23 cellular contexts compared by ENCODE assay signal in the genomic region with DNA sequence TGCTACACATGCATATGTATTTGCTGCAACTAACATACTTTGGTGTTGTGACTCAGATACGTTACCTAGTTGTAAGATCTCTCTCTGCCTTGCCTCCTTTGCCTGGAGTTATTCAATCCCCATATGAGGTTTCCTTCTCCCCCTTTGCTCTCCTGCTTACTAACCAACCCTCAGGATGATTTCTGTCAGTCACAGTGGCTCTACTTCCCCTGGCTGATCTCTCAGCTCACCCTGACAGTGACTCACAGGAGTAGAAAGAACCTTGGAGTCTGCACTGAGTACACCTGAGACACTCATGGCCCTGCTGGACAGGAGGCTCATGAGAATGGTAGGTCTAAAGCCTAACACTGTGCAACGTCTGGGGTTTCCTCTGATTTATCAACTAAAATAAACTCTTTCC.
DNase-seq lines count a peak whose midpoint lies in the region; ATAC-seq and TF ChIP-seq lines count a peak whose summit lies in the region.
"Had no signal": no experiment of that assay in that cellular context is flagged by ENCODE, and none has a peak within 500 bp of the region (broad histone marks: within the 10 kb centered on the region; RNA-seq: fewer than 3 reads in every experiment).

No MANE protein-coding gene starts in this region.

- no peak for TF ChIP-seq EP300 in gastroesophageal sphincter (IDR thresholded peaks at IDR 0.05)

- no peaks in the 10 kb centered on the region for H3K4me1 ChIP-seq in gastroesophageal sphincter
- H3K4me1 ChIP-seq: left ventricle myocardium inferior, neural progenitor cell, stomach, transverse colon had no signal

- no peaks in the 10 kb centered on the region for H3K9me3 ChIP-seq in MG63
- peaks cover 0 to 10% (median 0%) of the 10 kb centered on the region in 3 donors for H3K9me3 ChIP-seq in gastroesophageal sphincter
- H3K9me3 ChIP-seq: esophagus squamous epithelium, transverse colon had no signal

- DNase-seq in ELR (ENCODE audit: low read depth) (peak; percentile 66), MG63 (peak; percentile 8), amniotic epithelial cell (ENCODE audit: low read depth) (peak; percentile 8), kidney tubule cell (ENCODE audit: low spot score) (peak; percentile 82)
- no peak for DNase-seq in stimulated activated CD4-positive, alpha-beta T cell treated with anti-CD3 and anti-CD28 coated beads, Interleukin-4, amount 100 ng/mL, for 1 hour
- DNase-seq: activated B cell treated with CpG ODN at 0.5 μM for 24 hours; activated CD8-positive, alpha-beta T cell treated with anti-CD3 and anti-CD28 coated beads for 36 hours; activated naive CD4-positive, alpha-beta T cell; activated T-cell treated with anti-CD3 and anti-CD28 coated beads, Interleukin-2, amount 50 U/mL, for 1 hour; anterior cingulate cortex; CD8-positive, alpha-beta T cell; effector CD8-positive, alpha-beta T cell; esophagus squamous epithelium; left ventricle myocardium inferior; stimulated activated CD4-positive, alpha-beta T cell treated with anti-CD3 and anti-CD28 coated beads, Interleukin-2, amount 100 ng/mL, for 48 hours; stomach; transverse colon had no signal

- H3K27me3 ChIP-seq in MG63 (no peaks in the 10 kb centered on the region), gastroesophageal sphincter (no peaks in the 10 kb centered on the region)
- H3K27me3 ChIP-seq: esophagus squamous epithelium, neural progenitor cell, stomach, transverse colon had no signal

- TF ChIP-seq POLR2A in gastroesophageal sphincter (IDR thresholded peaks at IDR 0.05): no peak

- ATAC-seq in gastroesophageal sphincter: no peak
- ATAC-seq in GM21381 (IDR thresholded peaks at IDR 0.05; ENCODE audit: unreplicated experiment): no peak
- ATAC-seq in GM21825 (IDR thresholded peaks at IDR 0.05; ENCODE audit: unreplicated experiment): no peak
- ATAC-seq: activated CD8-positive, alpha-beta T cell treated with anti-CD3 and anti-CD28 coated beads for 36 hours; CD8-positive, alpha-beta T cell; HCT116 had no signal

- no peak overlapping the region for H3K27ac ChIP-seq in gastroesophageal sphincter
- H3K27ac ChIP-seq: left ventricle myocardium inferior, neural progenitor cell, skin epidermis, stomach, transverse colon had no signal

- H3K4me3 ChIP-seq in MG63 (no peak overlapping the region), gastroesophageal sphincter (no peak overlapping the region)
- H3K4me3 ChIP-seq: esophagus squamous epithelium, left ventricle myocardium inferior, neural progenitor cell, skin epidermis, stomach, transverse colon had no signal

- H3K36me3 ChIP-seq in MG63 (no peaks in the 10 kb centered on the region), gastroesophageal sphincter (no peaks in the 10 kb centered on the region)
- H3K36me3 ChIP-seq: esophagus squamous epithelium, left ventricle myocardium inferior, neural progenitor cell, stomach, transverse colon had no signal

- TF ChIP-seq CTCF in gastroesophageal sphincter (IDR thresholded peaks at IDR 0.05): no peak

- WGBS in gastroesophageal sphincter (ENCODE audit: low coverage in 1 of 2), 2 donors: 20 to 48% methylated on average over 1 to 2 of the region's 2 CpGs
